ENCODE assay signal across 2 cellular contexts in genomic region chr21:16239659-16240265, GRCh38.
TF ChIP-seq lines count a peak whose summit lies in the region.

No MANE protein-coding gene starts in this region.

TF ChIP-seq in HEK293T, 16 proteins besides CTCF, POLR2A, EP300 and RAD21:
- TF ChIP-seq CTBP1 (IDR thresholded peaks at IDR 0.05; ENCODE audit: borderline replicate concordance) (no peak), LEF1 (IDR thresholded peaks at IDR 0.05; ENCODE audit: borderline replicate concordance) (no peak), BHLHE40 (IDR thresholded peaks at IDR 0.05; ENCODE audit: borderline replicate concordance) (no peak), ELF4 (IDR thresholded peaks at IDR 0.05) (no peak), FOXM1 (IDR thresholded peaks at IDR 0.05; ENCODE audit: borderline replicate concordance) (no peak), FOXA1 (IDR thresholded peaks at IDR 0.05) (no peak), SP1 (IDR thresholded peaks at IDR 0.05) (no peak), L3MBTL2 (conservative IDR thresholded peaks at IDR 0.05) (peak; percentile 59), NFRKB (IDR thresholded peaks at IDR 0.05) (no peak), PKNOX1 (IDR thresholded peaks at IDR 0.05) (0 out of 2 replicates have a peak, but pooled peaks have one; percentile 26), ZNF384 (IDR thresholded peaks at IDR 0.05) (no peak), TARDBP (IDR thresholded peaks at IDR 0.05) (no peak), HDGF (IDR thresholded peaks at IDR 0.05; ENCODE audit: borderline replicate concordance) (no peak)
TF ChIP-seq in HEK293T: peak in this region for 2.

TF ChIP-seq in H1, 55 proteins besides CTCF, POLR2A, EP300 and RAD21:
- TF ChIP-seq JUN (IDR thresholded peaks at IDR 0.05; ENCODE audit: low read depth, low read length) (no peak), BCL11A (IDR thresholded peaks at IDR 0.05; ENCODE audit: low read depth in 2 of 2, low read length in 2 of 2) (no peak), KDM5A (IDR thresholded peaks at IDR 0.05; ENCODE audit: low read length) (no peak), RNF2 (IDR thresholded peaks at IDR 0.05; ENCODE audit: borderline replicate concordance, low read depth, low read length, missing control alignments, poor library complexity, severe bottlenecking) (no peak), SIX5 (IDR thresholded peaks at IDR 0.05; ENCODE audit: low read depth, low read length) (no peak), MAFK (IDR thresholded peaks at IDR 0.05; ENCODE audit: low read depth, low read length) (no peak), CHD7 (IDR thresholded peaks at IDR 0.05; ENCODE audit: insufficient replicate concordance, low read length) (no peak), TAF7 (optimal IDR thresholded peaks at IDR 0.05; ENCODE audit: borderline replicate concordance, low read depth, low read length) (no peak), KDM1A (IDR thresholded peaks at IDR 0.05; ENCODE audit: borderline replicate concordance, low read length) (no peak), TEAD4 (IDR thresholded peaks at IDR 0.05; ENCODE audit: low read depth, low read length) (no peak), MAX (IDR thresholded peaks at IDR 0.05) (no peak), BRCA1 (IDR thresholded peaks at IDR 0.05; ENCODE audit: low read depth, low read length) (no peak), POU5F1 (IDR thresholded peaks at IDR 0.05; ENCODE audit: low read depth, low read length) (no peak), GTF2F1 (IDR thresholded peaks at IDR 0.05; ENCODE audit: borderline replicate concordance, low read depth, low read length) (no peak), CEBPB (IDR thresholded peaks at IDR 0.05; ENCODE audit: low read depth, low read length) (no peak), RFX5 (IDR thresholded peaks at IDR 0.05; ENCODE audit: borderline replicate concordance, low read depth, low read length) (no peak)
